Comparison of ENCODE assay signal across 1 cellular context in the genomic region with DNA sequence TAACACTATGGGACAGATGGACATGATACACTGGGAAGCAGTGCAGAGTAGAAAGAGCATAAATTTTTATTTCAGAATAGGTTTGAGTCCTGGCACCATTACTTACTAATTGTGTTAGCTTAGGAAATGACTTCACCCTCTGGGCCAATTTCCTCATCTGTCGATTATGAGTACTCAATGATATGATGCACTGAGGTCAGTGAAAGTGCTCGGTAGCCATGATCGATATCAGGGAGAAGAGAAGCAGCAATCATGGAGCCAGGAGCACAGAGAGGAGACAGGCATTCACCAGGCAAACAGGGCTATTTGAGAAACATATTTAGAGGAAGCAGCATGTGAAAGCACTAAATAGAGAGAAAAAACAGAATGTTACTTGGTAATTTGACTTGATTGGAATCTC.
A peak's percentile ranks its signal among the peaks of the same experiment; 100 is the strongest.
TF ChIP-seq lines count a peak whose summit lies in the region.

No MANE protein-coding gene starts in this region.

TF ChIP-seq in K562, 482 proteins besides CTCF, POLR2A, EP300 and RAD21:
- no peak for TF ChIP-seq FOXJ2 (tag; IDR thresholded peaks at IDR 0.05)
- TF ChIP-seq CEBPG (CRISPR knock-in tag; IDR thresholded peaks at IDR 0.05): no peak
- TF ChIP-seq CEBPG (tag; conservative IDR thresholded peaks at IDR 0.05 in 1 of 2, IDR thresholded peaks at IDR 0.05 in 1 of 2): peak in 1 of 2 experiments; percentile 57; a peak in 2 of 4 replicates
- TF ChIP-seq DPF2 (IDR thresholded peaks at IDR 0.05): 0 out of 2 replicates have a peak, but pooled peaks have one; percentile 11
- peak; percentile 25; the same call in 1 of the 2 replicates for TF ChIP-seq SMARCE1 (IDR thresholded peaks at IDR 0.05)
- TF ChIP-seq, protein P1, sequence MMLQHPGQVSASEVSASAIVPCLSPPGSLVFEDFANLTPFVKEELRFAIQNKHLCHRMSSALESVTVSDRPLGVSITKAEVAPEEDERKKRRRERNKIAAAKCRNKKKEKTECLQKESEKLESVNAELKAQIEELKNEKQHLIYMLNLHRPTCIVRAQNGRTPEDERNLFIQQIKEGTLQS (IDR thresholded peaks at IDR 0.05): peak; percentile 49; the same call in 1 of the 2 replicates
- TF ChIP-seq, protein P1 (CRISPR knock-in tag; conservative IDR thresholded peaks at IDR 0.05): no peak
- no peak for TF ChIP-seq KAT2B (IDR thresholded peaks at IDR 0.05; ENCODE audit: low read depth, low read length)
- TF ChIP-seq ZNF551 (CRISPR knock-in tag; IDR thresholded peaks at IDR 0.05): no peak
- no peak for TF ChIP-seq ZNF184 (CRISPR knock-in tag; IDR thresholded peaks at IDR 0.05)
- TF ChIP-seq, protein P2, sequence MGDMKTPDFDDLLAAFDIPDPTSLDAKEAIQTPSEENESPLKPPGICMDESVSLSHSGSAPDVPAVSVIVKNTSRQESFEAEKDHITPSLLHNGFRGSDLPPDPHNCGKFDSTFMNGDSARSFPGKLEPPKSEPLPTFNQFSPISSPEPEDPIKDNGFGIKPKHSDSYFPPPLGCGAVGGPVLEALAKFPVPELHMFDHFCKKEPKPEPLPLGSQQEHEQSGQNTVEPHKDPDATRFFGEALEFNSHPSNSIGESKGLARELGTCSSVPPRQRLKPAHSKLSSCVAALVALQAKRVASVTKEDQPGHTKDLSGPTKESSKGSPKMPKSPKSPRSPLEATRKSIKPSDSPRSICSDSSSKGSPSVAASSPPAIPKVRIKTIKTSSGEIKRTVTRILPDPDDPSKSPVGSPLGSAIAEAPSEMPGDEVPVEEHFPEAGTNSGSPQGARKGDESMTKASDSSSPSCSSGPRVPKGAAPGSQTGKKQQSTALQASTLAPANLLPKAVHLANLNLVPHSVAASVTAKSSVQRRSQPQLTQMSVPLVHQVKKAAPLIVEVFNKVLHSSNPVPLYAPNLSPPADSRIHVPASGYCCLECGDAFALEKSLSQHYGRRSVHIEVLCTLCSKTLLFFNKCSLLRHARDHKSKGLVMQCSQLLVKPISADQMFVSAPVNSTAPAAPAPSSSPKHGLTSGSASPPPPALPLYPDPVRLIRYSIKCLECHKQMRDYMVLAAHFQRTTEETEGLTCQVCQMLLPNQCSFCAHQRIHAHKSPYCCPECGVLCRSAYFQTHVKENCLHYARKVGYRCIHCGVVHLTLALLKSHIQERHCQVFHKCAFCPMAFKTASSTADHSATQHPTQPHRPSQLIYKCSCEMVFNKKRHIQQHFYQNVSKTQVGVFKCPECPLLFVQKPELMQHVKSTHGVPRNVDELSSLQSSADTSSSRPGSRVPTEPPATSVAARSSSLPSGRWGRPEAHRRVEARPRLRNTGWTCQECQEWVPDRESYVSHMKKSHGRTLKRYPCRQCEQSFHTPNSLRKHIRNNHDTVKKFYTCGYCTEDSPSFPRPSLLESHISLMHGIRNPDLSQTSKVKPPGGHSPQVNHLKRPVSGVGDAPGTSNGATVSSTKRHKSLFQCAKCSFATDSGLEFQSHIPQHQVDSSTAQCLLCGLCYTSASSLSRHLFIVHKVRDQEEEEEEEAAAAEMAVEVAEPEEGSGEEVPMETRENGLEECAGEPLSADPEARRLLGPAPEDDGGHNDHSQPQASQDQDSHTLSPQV (IDR thresholded peaks at IDR 0.05): peak; percentile 13; the same call in 1 of the 2 replicates
- 0 out of 2 replicates have a peak, but pooled peaks have one; percentile 40 for TF ChIP-seq ZNF175 (CRISPR knock-in tag; IDR thresholded peaks at IDR 0.05; ENCODE audit: low read depth)
